Comparison of ENCODE assay signal across 8 cellular contexts in genomic region chr15:50800715-50801114, GRCh38.
"Had no signal": no experiment of that assay in that cellular context is flagged by ENCODE, and none has a peak within 500 bp of the region (broad histone marks: within the 10 kb centered on the region; RNA-seq: fewer than 3 reads in every experiment).

No MANE protein-coding gene starts in this region.

- H3K4me1 ChIP-seq: gastroesophageal sphincter, vagina had no signal

- H3K27me3 ChIP-seq: gastroesophageal sphincter, transverse colon, vagina had no signal

- ATAC-seq: activated CD4-positive, CD25-positive, alpha-beta regulatory T cell treated with anti-CD3 and anti-CD28 coated beads, Interleukin-2, amount 50 U/mL, for 24 hours; gastroesophageal sphincter; left colon; sciatic nerve; stimulated activated naive CD8-positive, alpha-beta T cell treated with anti-CD3 and anti-CD28 coated beads, Interleukin-15, Interleukin-2, amounts not matched to agents 100 U/mL and 50 U/mL, for 24 hours had no signal

- H3K4me3 ChIP-seq: gastroesophageal sphincter, lung, transverse colon, vagina had no signal

- H3K27ac ChIP-seq: gastroesophageal sphincter, transverse colon, vagina had no signal

- H3K9me3 ChIP-seq: gastroesophageal sphincter, transverse colon, vagina had no signal

- DNase-seq: left colon; stimulated activated naive CD8-positive, alpha-beta T cell treated with anti-CD3 and anti-CD28 coated beads, Interleukin-15, Interleukin-2, amounts not matched to agents 100 U/mL and 50 U/mL, for 24 hours; transverse colon had no signal
